In genomic region chr17:47223007-47223406, GRCh38 we compare ENCODE assay signal across 16 cellular contexts. TPM values are rescaled to one million over a fixed set of nuclear protein-coding genes. Genes with fewer than 3 reads are reported as not detected.
A peak's percentile ranks its signal among the peaks of the same experiment; 100 is the strongest.
DNase-seq lines count a peak whose midpoint lies in the region; ATAC-seq and TF ChIP-seq lines count a peak whose summit lies in the region.
"Had no signal": no experiment of that assay in that cellular context is flagged by ENCODE, and none has a peak within 500 bp of the region (broad histone marks: within the 10 kb centered on the region; RNA-seq: fewer than 3 reads in every experiment).

No MANE protein-coding gene starts in this region.

- H3K79me2 ChIP-seq in GM23338 (replicated peaks; ENCODE audit: insufficient read depth): no peaks in the 10 kb centered on the region

- no peak overlapping the region for H3K4me3 Mint-ChIP-seq in activated naive CD4-positive, alpha-beta T cell treated with anti-CD3 and anti-CD28 coated beads, Interleukin-2, amount 10 ng/mL, durations not matched to agents 7 days and 5 days
- no peak overlapping the region for H3K4me3 Mint-ChIP-seq in stimulated activated memory B cell treated with anti-CD40 and anti-IgM and Interleukin-4, amounts not matched to agents 10 μg/mL and 1 μg/mL and 100 μg/mL, for 72 hours
- H3K4me3 Mint-ChIP-seq in GM23338: no peak overlapping the region

- peaks cover 46% of the 10 kb centered on the region for H3K27me3 Mint-ChIP-seq in activated naive CD4-positive, alpha-beta T cell treated with anti-CD3 and anti-CD28 coated beads, Interleukin-2, amount 10 ng/mL, durations not matched to agents 7 days and 5 days
- H3K27me3 Mint-ChIP-seq in stimulated activated memory B cell treated with anti-CD40 and anti-IgM and Interleukin-4, amounts not matched to agents 10 μg/mL and 1 μg/mL and 100 μg/mL, for 72 hours: peaks cover 13% of the 10 kb centered on the region
- peaks cover 13% of the 10 kb centered on the region for H3K27me3 Mint-ChIP-seq in GM23338 (ENCODE audit: insufficient read depth, low read depth, poor library complexity)

- CTCF ChIA-PET in activated naive CD4-positive, alpha-beta T cell treated with anti-CD3 and anti-CD28 coated beads, Interleukin-2, amount 10 ng/mL, durations not matched to agents 7 days and 5 days (lab: Charles Lee): no interaction called here
- CTCF ChIA-PET in RWPE1 (lab: Yijun Ruan, JAX): no interaction called here

- H3K9me2 ChIP-seq in GM23338 (ENCODE audit: insufficient read depth): no peaks in the 10 kb centered on the region

- H2AFZ ChIP-seq in GM23338: no peak overlapping the region

- peak overlapping the region; percentile 24 to 26 for H3K27ac Mint-ChIP-seq in activated naive CD4-positive, alpha-beta T cell treated with anti-CD3 and anti-CD28 coated beads, Interleukin-2, amount 50 U/mL, for 72 hours
- no peak overlapping the region for H3K27ac Mint-ChIP-seq in activated naive CD4-positive, alpha-beta T cell treated with anti-CD3 and anti-CD28 coated beads, Interleukin-2, amount 10 ng/mL, durations not matched to agents 7 days and 5 days
- peak overlapping the region; percentile 3 for H3K27ac Mint-ChIP-seq in stimulated activated memory B cell treated with anti-CD40 and anti-IgM and Interleukin-4, amounts not matched to agents 10 μg/mL and 1 μg/mL and 100 μg/mL, for 72 hours
- no peak overlapping the region for H3K27ac Mint-ChIP-seq in GM23338

- peaks cover 0 to 5% of the 10 kb centered on the region in 2 donors for H3K9me3 Mint-ChIP-seq in activated naive CD4-positive, alpha-beta T cell treated with anti-CD3 and anti-CD28 coated beads, Interleukin-2, amount 50 U/mL, for 72 hours
- H3K9me3 Mint-ChIP-seq in activated naive CD4-positive, alpha-beta T cell treated with anti-CD3 and anti-CD28 coated beads, Interleukin-2, amount 10 ng/mL, durations not matched to agents 7 days and 5 days: peaks cover 6% of the 10 kb centered on the region
- peaks cover 6% of the 10 kb centered on the region for H3K9me3 Mint-ChIP-seq in stimulated activated memory B cell treated with anti-CD40 and anti-IgM and Interleukin-4, amounts not matched to agents 10 μg/mL and 1 μg/mL and 100 μg/mL, for 72 hours
- peaks cover 16% of the 10 kb centered on the region for H3K9me3 Mint-ChIP-seq in GM23338

- no peaks in the 10 kb centered on the region for H4K20me1 ChIP-seq in GM23338 (replicated peaks; ENCODE audit: insufficient read depth)

- H3K27me3 ChIP-seq in GM23338 (ENCODE audit: insufficient read depth): no peaks in the 10 kb centered on the region
- H3K27me3 ChIP-seq: ovary, tibial nerve had no signal

- no peaks in the 10 kb centered on the region for H3F3A ChIP-seq in GM23338 (replicated peaks; ENCODE audit: low read depth)

- H3K27ac ChIP-seq in RWPE1: no peak overlapping the region
- no peak overlapping the region for H3K27ac ChIP-seq in GM23338 (ENCODE audit: low read depth)
- H3K27ac ChIP-seq: ovary, SK-N-MC had no signal

- H3K4me3 ChIP-seq in fibroblast of mammary gland (ENCODE audit: control insufficient read depth, low read depth, low read length) (no peak overlapping the region), GM23338 (no peak overlapping the region)
- H3K4me3 ChIP-seq: ovary, SK-N-MC, smooth muscle cell, tibial nerve had no signal

- peaks cover 0 to 10% of the 10 kb centered on the region in 2 donors for H3K36me3 Mint-ChIP-seq in activated naive CD4-positive, alpha-beta T cell treated with anti-CD3 and anti-CD28 coated beads, Interleukin-2, amount 50 U/mL, for 72 hours
- H3K36me3 Mint-ChIP-seq in activated naive CD4-positive, alpha-beta T cell treated with anti-CD3 and anti-CD28 coated beads, Interleukin-2, amount 10 ng/mL, durations not matched to agents 7 days and 5 days: no peaks in the 10 kb centered on the region
- H3K36me3 Mint-ChIP-seq in stimulated activated memory B cell treated with anti-CD40 and anti-IgM and Interleukin-4, amounts not matched to agents 10 μg/mL and 1 μg/mL and 100 μg/mL, for 72 hours: no peaks in the 10 kb centered on the region
- peaks cover 7% of the 10 kb centered on the region; the same call in 2 of the 3 replicates for H3K36me3 Mint-ChIP-seq in GM23338 (ENCODE audit: low read depth)

- peaks cover 13% of the 10 kb centered on the region for H3K4me1 ChIP-seq in GM23338 (ENCODE audit: insufficient read depth)

- POLR2A ChIA-PET in RWPE1 (lab: Yijun Ruan, JAX; ENCODE audit: low non-redundant PET): no interaction called here

- H3K4me1 Mint-ChIP-seq in activated naive CD4-positive, alpha-beta T cell treated with anti-CD3 and anti-CD28 coated beads, Interleukin-2, amount 10 ng/mL, durations not matched to agents 7 days and 5 days: peaks cover 40% of the 10 kb centered on the region
- peaks cover 30% of the 10 kb centered on the region for H3K4me1 Mint-ChIP-seq in stimulated activated memory B cell treated with anti-CD40 and anti-IgM and Interleukin-4, amounts not matched to agents 10 μg/mL and 1 μg/mL and 100 μg/mL, for 72 hours
- peaks cover 16% of the 10 kb centered on the region for H3K4me1 Mint-ChIP-seq in GM23338

- H3K36me3 ChIP-seq in GM23338 (ENCODE audit: insufficient read depth): no peaks in the 10 kb centered on the region
- H3K36me3 ChIP-seq: ovary, tibial nerve had no signal

- TF ChIP-seq CTCF in RWPE1 (conservative IDR thresholded peaks at IDR 0.05; ENCODE audit: low read depth): no peak
- no peak for TF ChIP-seq CTCF in fibroblast of mammary gland (conservative IDR thresholded peaks at IDR 0.05; ENCODE audit: control insufficient read depth, insufficient read depth, low read depth, low read length)
- no peak for TF ChIP-seq CTCF in GM23338 (conservative IDR thresholded peaks at IDR 0.05; ENCODE audit: low read depth in 2 of 2)

- no peak for ATAC-seq in activated naive CD4-positive, alpha-beta T cell treated with anti-CD3 and anti-CD28 coated beads, Interleukin-2, amount 50 U/mL, for 72 hours
- no peak for ATAC-seq in stimulated activated memory B cell treated with anti-CD40 and anti-IgM and Interleukin-4, amounts not matched to agents 10 μg/mL and 1 μg/mL and 100 μg/mL, for 72 hours
- ATAC-seq in GM23338: no peak
- no peak for ATAC-seq in GM18868 (IDR thresholded peaks at IDR 0.05; ENCODE audit: unreplicated experiment)

- DNase-seq in activated naive CD4-positive, alpha-beta T cell treated with anti-CD3 and anti-CD28 coated beads, Interleukin-2, amount 50 U/mL, for 72 hours (ENCODE audit: low spot score in 2 of 2): no peak
- DNase-seq in activated naive CD4-positive, alpha-beta T cell treated with anti-CD3 and anti-CD28 coated beads, Interleukin-2, amount 10 ng/mL, durations not matched to agents 7 days and 5 days: no peak
- DNase-seq in RWPE1 (ENCODE audit: low spot score) (peak; percentile 22), fibroblast of mammary gland (ENCODE audit: low read depth) (peak; percentile 25), GM23338 (ENCODE audit: low spot score) (no peak), ecto neural progenitor cell (ENCODE audit: low spot score) (no peak)
- DNase-seq: activated T-cell treated with anti-CD3 and anti-CD28 coated beads, Interleukin-2, amount 50 U/mL, for 48 hours; C1 segment of cervical spinal cord; NCI-H187 treated with DMSO at 0.1 percent for 48 hours; NCI-H510A treated with DMSO at 0.1 percent for 48 hours; ovary had no signal

- H3K4me2 ChIP-seq in GM23338: no peak overlapping the region
- H3K4me2 ChIP-seq: smooth muscle cell had no signal

TF ChIP-seq in GM23338, 12 proteins besides CTCF, POLR2A, EP300 and RAD21 (continues in another document):
- TF ChIP-seq ZNF331 (CRISPR knock-in tag; IDR thresholded peaks at IDR 0.05; ENCODE audit: low read depth) (no peak), POLR2AphosphoS5 (IDR thresholded peaks at IDR 0.05; ENCODE audit: low read depth) (no peak), REST (IDR thresholded peaks at IDR 0.05; ENCODE audit: unreplicated experiment) (no peak), JUNB (IDR thresholded peaks at IDR 0.05; ENCODE audit: unreplicated experiment) (no peak), STAT1 (IDR thresholded peaks at IDR 0.05; ENCODE audit: unreplicated experiment) (no peak), EZH2phosphoT487 (IDR thresholded peaks at IDR 0.05; ENCODE audit: unreplicated experiment) (no peak), CREB1 (CRISPR knock-in tag; IDR thresholded peaks at IDR 0.05; ENCODE audit: low read depth) (no peak)

RNA-seq across cellular contexts. Expression of gene MYL4, which starts 13.9 kb away (rescaled TPM):
- total RNA-seq in activated naive CD4-positive, alpha-beta T cell treated with anti-CD3 and anti-CD28 coated beads, Interleukin-2, amount 50 U/mL, for 72 hours: not detected
- total RNA-seq in GM23338 (2014; rRNA removed; shearing (Covaris generic)): not detected in 2 replicates
- polyA plus RNA-seq in GM23338 (2016; fragmentation: Nextera tagmentation; extraction: Ambion mirVana): 0.44 and 2.5 TPM in 2 replicates

RNA-seq across cellular contexts. Expression of gene ITGB3, which starts 30.6 kb away (rescaled TPM):
- under 1 TPM in 1 of 2 donors, not detected in 1; 0.10 TPM for total RNA-seq in activated naive CD4-positive, alpha-beta T cell treated with anti-CD3 and anti-CD28 coated beads, Interleukin-2, amount 50 U/mL, for 72 hours
- 0.52 TPM in 1 of 2 replicates, not detected in the other for total RNA-seq in GM23338 (2014; rRNA removed; shearing (Covaris generic))
- 0.07 TPM in 1 of 2 replicates, not detected in the other for polyA plus RNA-seq in GM23338 (2016; fragmentation: Nextera tagmentation; extraction: Ambion mirVana)

RNA-seq across cellular contexts. Expression of gene CDC27, which starts 33.9 kb away (rescaled TPM):
- total RNA-seq in activated naive CD4-positive, alpha-beta T cell treated with anti-CD3 and anti-CD28 coated beads, Interleukin-2, amount 50 U/mL, for 72 hours: 100 to 1,000 TPM; 134 to 146 TPM
- total RNA-seq in GM23338 (2014; rRNA removed; shearing (Covaris generic)): 47.9 and 49.7 TPM in 2 replicates
- polyA plus RNA-seq in GM23338 (2016; fragmentation: Nextera tagmentation; extraction: Ambion mirVana): 73.0 and 85.5 TPM in 2 replicates

Comparison
In these comparisons a context has a peak if more than half of its experiments do, and no peak if none do; other contexts are left out.
1. H3K27ac Mint-ChIP-seq: peak in activated naive CD4-positive, alpha-beta T cell treated with anti-CD3 and anti-CD28 coated beads, Interleukin-2, amount 50 U/mL, for 72 hours (2 of 2) and stimulated activated memory B cell treated with anti-CD40 and anti-IgM and Interleukin-4, amounts not matched to agents 10 μg/mL and 1 μg/mL and 100 μg/mL, for 72 hours (single experiment); none in activated naive CD4-positive, alpha-beta T cell treated with anti-CD3 and anti-CD28 coated beads, Interleukin-2, amount 10 ng/mL, durations not matched to agents 7 days and 5 days (single experiment) and GM23338 (single experiment).
2. DNase-seq: peak in RWPE1 (single experiment) and fibroblast of mammary gland (single experiment); none in activated naive CD4-positive, alpha-beta T cell treated with anti-CD3 and anti-CD28 coated beads, Interleukin-2, amount 50 U/mL, for 72 hours (0 of 2), activated naive CD4-positive, alpha-beta T cell treated with anti-CD3 and anti-CD28 coated beads, Interleukin-2, amount 10 ng/mL, durations not matched to agents 7 days and 5 days (single experiment), GM23338 (single experiment) and ecto neural progenitor cell (single experiment).